Comparison of ENCODE assay signal across 15 cellular contexts in the genomic region with DNA sequence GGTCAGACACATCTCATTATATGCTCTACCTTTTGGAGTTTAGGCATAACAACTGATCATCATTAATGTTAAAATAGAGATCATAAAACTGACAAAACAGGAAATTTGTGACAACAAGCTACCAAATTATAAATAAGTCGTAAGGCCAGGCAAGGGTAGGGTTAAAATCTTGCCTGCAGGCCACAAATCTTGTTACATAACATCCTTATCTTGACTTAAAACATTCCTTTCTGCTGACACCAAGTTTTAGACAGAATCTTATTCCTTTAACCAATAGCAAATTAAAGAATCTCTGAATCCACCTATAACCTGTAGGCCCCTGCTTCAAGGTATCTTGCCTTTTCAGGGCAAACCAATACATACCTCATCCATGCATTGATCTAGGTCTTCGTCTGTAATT. TPM values are rescaled to one million over a fixed set of nuclear protein-coding genes. Genes with fewer than 3 reads are reported as not detected.
A peak's percentile ranks its signal among the peaks of the same experiment; 100 is the strongest.
DNase-seq lines count a peak whose midpoint lies in the region; TF ChIP-seq lines count a peak whose summit lies in the region.
"Had no signal": no experiment of that assay in that cellular context is flagged by ENCODE, and none has a peak within 500 bp of the region (broad histone marks: within the 10 kb centered on the region; RNA-seq: fewer than 3 reads in every experiment).

No MANE protein-coding gene starts in this region.

- H4K20me1 ChIP-seq in hepatocyte (ENCODE audit: insufficient read depth, poor library complexity, severe bottlenecking): no peaks in the 10 kb centered on the region

- H3K4me3 ChIP-seq in HEK293 (ENCODE audit: low read depth, low read length) (no peak overlapping the region), SK-N-MC (peak overlapping the region; percentile 27), fibroblast of pulmonary artery (replicated peaks; ENCODE audit: low read depth, low read length) (no peak overlapping the region), retinal pigment epithelial cell (ENCODE audit: low read length) (no peak overlapping the region), esophagus squamous epithelium (no peak overlapping the region), hepatocyte (no peak overlapping the region)
- H3K4me3 ChIP-seq: A549 had no signal

- H3K79me2 ChIP-seq in hepatocyte: no peaks in the 10 kb centered on the region

- TF ChIP-seq POLR2A in esophagus squamous epithelium (IDR thresholded peaks at IDR 0.05): no peak

- no peaks in the 10 kb centered on the region for H3K9me2 ChIP-seq in hepatocyte (replicated peaks; ENCODE audit: insufficient read depth)

- no peak overlapping the region for H2AFZ ChIP-seq in hepatocyte

- no peaks in the 10 kb centered on the region for H3K27me3 ChIP-seq in esophagus squamous epithelium
- H3K27me3 ChIP-seq in hepatocyte: no peaks in the 10 kb centered on the region

- H3K9ac ChIP-seq in SK-N-MC (ENCODE audit: insufficient read length): no peak overlapping the region

- WGBS in esophagus squamous epithelium, 2 donors: 43 to 67% methylated on average over 2 of the region's 2 CpGs
- 41% methylated on average over 2 of the region's 2 CpGs for WGBS in hepatocyte (ENCODE audit: low lambda C conversion rate, missing lambda C conversion rate)

- POLR2A ChIA-PET in HEK293 (lab: Yijun Ruan, JAX): interaction anchor here (0.6 kb wide), 1 partner anchor 984 kb away, joined by 5 read pairs; no protein-coding TSS in a partner anchor

- intact Hi-C loops in esophagus squamous epithelium (cut with DNase I): no loop called here

- no peak overlapping the region for H3K27ac ChIP-seq in HEK293 (ENCODE audit: extremely low read depth, low read depth, low read length)
- peak overlapping the region; percentile 85 for H3K27ac ChIP-seq in SK-N-MC
- no peak overlapping the region for H3K27ac ChIP-seq in esophagus squamous epithelium
- no peak overlapping the region for H3K27ac ChIP-seq in hepatocyte
- H3K27ac ChIP-seq: A549 had no signal

- H3K4me2 ChIP-seq in hepatocyte: no peak overlapping the region
- H3K4me2 ChIP-seq: A549 had no signal

- H3K9me3 ChIP-seq in HEK293 (ENCODE audit: control insufficient read depth, insufficient read depth, low read depth, low read length) (no peaks in the 10 kb centered on the region), SK-N-MC (ENCODE audit: low read depth, low read length) (no peaks in the 10 kb centered on the region), esophagus squamous epithelium (no peaks in the 10 kb centered on the region), hepatocyte (ENCODE audit: low read depth) (no peaks in the 10 kb centered on the region)
- H3K9me3 ChIP-seq: A549 had no signal

- CTCF ChIA-PET in HEK293 (lab: Yijun Ruan, JAX): interaction anchor here (0.7 kb wide), 1 partner anchor 902 kb away, joined by 3 read pairs; no protein-coding TSS in a partner anchor

- H3K4me1 ChIP-seq in HEK293 (ENCODE audit: control insufficient read depth, insufficient read depth, low read length): peaks cover 11% of the 10 kb centered on the region
- H3K4me1 ChIP-seq in esophagus squamous epithelium: no peaks in the 10 kb centered on the region
- H3K4me1 ChIP-seq in hepatocyte (ENCODE audit: insufficient read depth): no peaks in the 10 kb centered on the region
- H3K4me1 ChIP-seq: A549 had no signal

- H3K36me3 ChIP-seq in HEK293 (ENCODE audit: control insufficient read depth in 2 of 2, insufficient read depth in 1 of 2, low read length in 2 of 2) (no peaks in the 10 kb centered on the region), SK-N-MC (ENCODE audit: insufficient read depth, low read length) (no peaks in the 10 kb centered on the region), esophagus squamous epithelium (no peaks in the 10 kb centered on the region), hepatocyte (replicated peaks; ENCODE audit: insufficient read depth, low read depth) (no peaks in the 10 kb centered on the region)

- TF ChIP-seq CTCF in HEK293 (tag by site-specific recombination; IDR thresholded peaks at IDR 0.05) (no peak), fibroblast of pulmonary artery (IDR thresholded peaks at IDR 0.05; ENCODE audit: low read length, missing control alignments) (no peak), retinal pigment epithelial cell (conservative IDR thresholded peaks at IDR 0.05; ENCODE audit: low read depth, low read length) (no peak), esophagus squamous epithelium (IDR thresholded peaks at IDR 0.05) (no peak), hepatocyte (IDR thresholded peaks at IDR 0.05; ENCODE audit: poor library complexity) (no peak)

- peak; percentile 72 for DNase-seq in SK-N-MC (ENCODE audit: low read depth, low spot score)
- DNase-seq in fibroblast of pulmonary artery (ENCODE audit: low read depth): peak; percentile 2
- peak; percentile 66 for DNase-seq in retinal pigment epithelial cell (ENCODE audit: low read depth)
- DNase-seq in NCI-H1048 (lab: John Stamatoyannopoulos, UW): no peak
- no peak for DNase-seq in esophagus squamous epithelium (lab: John Stamatoyannopoulos, UW)
- DNase-seq in hepatocyte (ENCODE audit: low spot score): no peak
- DNase-seq: CD8-positive, alpha-beta T cell; GOT3; NCI-H1417; NCI-H187; NCI-H2227 treated with DMSO at 0.1 percent for 48 hours; NCI-H524 treated with DMSO at 0.1 percent for 48 hours had no signal

TF ChIP-seq in HEK293, 187 proteins besides CTCF, POLR2A, EP300 and RAD21:
- TF ChIP-seq SETDB1 (IDR thresholded peaks at IDR 0.05; ENCODE audit: insufficient read length, low read length) (peak; percentile 13), ZBTB17 (tag by site-specific recombination; IDR thresholded peaks at IDR 0.05) (peak; percentile 33; the same call in 1 of the 2 replicates), KLF8 (tag by site-specific recombination; IDR thresholded peaks at IDR 0.05) (no peak)

RNA-seq across cellular contexts. Expression of gene NKAIN2, which starts 32.5 kb away (rescaled TPM):
- total RNA-seq in esophagus squamous epithelium (under 1 TPM in 1 of 4 donors, not detected in 3; 0.19 TPM), hepatocyte (1.3 and 2.6 TPM in 2 replicates)
- polyA plus RNA-seq in hepatocyte: 0.48 and 2.2 TPM in 2 replicates
- total RNA-seq: CD8-positive, alpha-beta T cell had no signal
- polyA plus RNA-seq: A549, BJ had no signal

Comparison
In these comparisons a context has a peak if more than half of its experiments do, and no peak if none do; other contexts are left out.
1. DNase-seq: peak in SK-N-MC (single experiment), fibroblast of pulmonary artery (single experiment) and retinal pigment epithelial cell (single experiment); none in NCI-H1048 (single experiment), esophagus squamous epithelium (single experiment) and hepatocyte (single experiment).